In genomic region chr21:43757601-43758000, GRCh38 we compare ENCODE assay signal across 12 cellular contexts. TPM values are rescaled to one million over a fixed set of nuclear protein-coding genes. Genes with fewer than 3 reads are reported as not detected.
A peak's percentile ranks its signal among the peaks of the same experiment; 100 is the strongest.
DNase-seq lines count a peak whose midpoint lies in the region; ATAC-seq and TF ChIP-seq lines count a peak whose summit lies in the region.
"Had no signal": no experiment of that assay in that cellular context is flagged by ENCODE, and none has a peak within 500 bp of the region (broad histone marks: within the 10 kb centered on the region; RNA-seq: fewer than 3 reads in every experiment).

No MANE protein-coding gene starts in this region.

- peaks cover 36% of the 10 kb centered on the region; the same call in 1 of the 2 replicates for H3K36me3 ChIP-seq in ACC112 (ENCODE audit: insufficient read depth, low read length)
- H3K36me3 ChIP-seq in adrenal gland (replicated peaks in 1 of 2): peaks cover 0 to 66% of the 10 kb centered on the region in 2 donors
- peaks cover 75% of the 10 kb centered on the region for H3K36me3 ChIP-seq in skeletal muscle satellite cell (ENCODE audit: insufficient read depth, low read length)

- intact Hi-C loops in adrenal gland (cut with DNase I) (no loop called here), right cardiac atrium (cut with DNase I) (no loop called here)

- TF ChIP-seq POLR2A in adrenal gland (IDR thresholded peaks at IDR 0.05): no peak

- no peak overlapping the region for H3K9ac ChIP-seq in skeletal muscle satellite cell (ENCODE audit: low read depth, low read length)

- H3K4me1 ChIP-seq in ACC112 (ENCODE audit: control insufficient read depth, insufficient read depth, low read length, unreplicated experiment) (peaks cover 22% of the 10 kb centered on the region), adrenal gland (replicated peaks in 1 of 2) (peaks cover 6 to 21% of the 10 kb centered on the region in 2 donors), right cardiac atrium (ENCODE audit: control insufficient read depth, insufficient read depth, low read length) (no peaks in the 10 kb centered on the region), skeletal muscle satellite cell (ENCODE audit: control insufficient read depth, insufficient read depth, low read length) (peaks cover 19% of the 10 kb centered on the region)

- peak in 5 of 7 donors; percentile 43 to 66 (median 59) for DNase-seq in adrenal gland
- peak in 2 of 3 donors; percentile 67 to 69 for DNase-seq in right cardiac atrium
- DNase-seq in SIG-M5 treated with dmso at 0.1 percent for 504 hours (lab: John Stamatoyannopoulos, UW; ENCODE audit: unreplicated experiment): no peak
- DNase-seq in UCSD-AML1 (lab: John Stamatoyannopoulos, UW; ENCODE audit: unreplicated experiment): no peak
- no peak for DNase-seq in DMS53 treated with DMSO at 0.1 percent for 48 hours (lab: John Stamatoyannopoulos, UW; ENCODE audit: unreplicated experiment)
- no peak for DNase-seq in HK-2 (ENCODE audit: unreplicated experiment)
- DNase-seq: activated CD8-positive, alpha-beta memory T cell treated with anti-CD3 and anti-CD28 coated beads, Interleukin-2, amount 10 ng/mL, durations not matched to agents 7 days and 5 days; activated naive CD4-positive, alpha-beta T cell treated with anti-CD3 and anti-CD28 coated beads, Interleukin-2, amount 10 ng/mL, durations not matched to agents 7 days and 5 days; NCI-H2107 had no signal

- H3K4me3 ChIP-seq in ACC112 (ENCODE audit: low read depth, low read length) (0 out of 2 replicates have a peak overlapping the region, but pooled peaks have one; percentile 65), adrenal gland (peak overlapping the region in 1 of 4 donors; percentile 9), right cardiac atrium (ENCODE audit: low read length) (no peak overlapping the region), skeletal muscle satellite cell (ENCODE audit: low read length) (no peak overlapping the region)
- H3K4me3 ChIP-seq: SJCRH30 had no signal

- H3K4me2 ChIP-seq in skeletal muscle satellite cell (ENCODE audit: low read length): peak overlapping the region; percentile 75

- no peaks in the 10 kb centered on the region for H3K79me2 ChIP-seq in ACC112 (ENCODE audit: control insufficient read depth, insufficient read depth, low read length, unreplicated experiment)

- H3K9me3 ChIP-seq in adrenal gland (replicated peaks in 1 of 3) (no peaks in the 10 kb centered on the region), right cardiac atrium (ENCODE audit: control insufficient read depth, low read length) (no peaks in the 10 kb centered on the region), skeletal muscle satellite cell (replicated peaks; ENCODE audit: low read length) (no peaks in the 10 kb centered on the region)
- H3K9me3 ChIP-seq: SJCRH30 had no signal

- H3K27me3 ChIP-seq in ACC112 (ENCODE audit: insufficient read depth, low read length) (no peaks in the 10 kb centered on the region), adrenal gland (no peaks in the 10 kb centered on the region), right cardiac atrium (ENCODE audit: control insufficient read depth, insufficient read depth) (no peaks in the 10 kb centered on the region), skeletal muscle satellite cell (ENCODE audit: control insufficient read depth, insufficient read depth, low read length) (no peaks in the 10 kb centered on the region)
- H3K27me3 ChIP-seq: SJCRH30 had no signal

- no peak overlapping the region for H2AFZ ChIP-seq in ACC112 (ENCODE audit: low read length, unreplicated experiment)

- ATAC-seq in right cardiac atrium: peak in 1 of 2 donors; percentile 36
- ATAC-seq: activated CD8-positive, alpha-beta memory T cell treated with anti-CD3 and anti-CD28 coated beads, Interleukin-2, amount 10 ng/mL, durations not matched to agents 7 days and 5 days had no signal

- H3K27ac ChIP-seq in ACC112 (ENCODE audit: low read depth, low read length) (peak overlapping the region; percentile 68), adrenal gland (peak overlapping the region; percentile 26 to 82 (median 36)), right cardiac atrium (ENCODE audit: low read length) (no peak overlapping the region)
- H3K27ac ChIP-seq: SJCRH30 had no signal

- TF ChIP-seq CTCF in adrenal gland (IDR thresholded peaks at IDR 0.05): no peak

- WGBS in adrenal gland, 4 donors: 46 to 73% (median 60%) methylated on average over 6 to 16 of the region's 16 CpGs
- WGBS in right cardiac atrium: 79% methylated on average over 16 of the region's 16 CpGs

RNA-seq across cellular contexts. Expression of gene CSTB, which starts 18.5 kb away (rescaled TPM):
- 10 to 100 TPM in 7 of 8 donors, 1 to 10 TPM in 1; 9.5 to 72.0 (median 39.4) TPM for total RNA-seq in adrenal gland
- 100 to 1,000 TPM; 116 to 143 (median 127) TPM for polyA plus RNA-seq in adrenal gland
- total RNA-seq in right cardiac atrium: 10 to 100 TPM; 28.6 to 36.2 (median 31.8) TPM
- polyA plus RNA-seq in right cardiac atrium: 57.5 TPM
- total RNA-seq in skeletal muscle satellite cell (2012; rRNA removed): 15.5 and 28.0 TPM in 2 replicates

RNA-seq across cellular contexts. Expression of gene RRP1, which starts 31.8 kb away (rescaled TPM):
- total RNA-seq in adrenal gland (10 to 100 TPM; 12.8 to 24.6 (median 19.8) TPM), right cardiac atrium (10 to 100 TPM in 3 of 4 donors, 1 to 10 TPM in 1; 9.6 to 12.9 (median 11.1) TPM)
- polyA plus RNA-seq in adrenal gland (10 to 100 TPM; 16.5 to 29.8 (median 22.9) TPM), right cardiac atrium (7.2 TPM)
- total RNA-seq in skeletal muscle satellite cell (2012; rRNA removed): 28.9 and 30.4 TPM in 2 replicates

RNA-seq across cellular contexts. Expression of gene PDXK, which starts 38.7 kb away (rescaled TPM):
- 100 to 1,000 TPM in 5 of 8 donors, 10 to 100 TPM in 3; 75.3 to 202 (median 123) TPM for total RNA-seq in adrenal gland
- polyA plus RNA-seq in adrenal gland: 10 to 100 TPM; 76.8 to 98.0 (median 92.5) TPM
- 100 to 1,000 TPM in 1 of 4 donors, 10 to 100 TPM in 3; 74.9 to 102 (median 83.5) TPM for total RNA-seq in right cardiac atrium
- polyA plus RNA-seq in right cardiac atrium: 53.3 TPM
- 59.4 and 61.1 TPM in 2 replicates for total RNA-seq in skeletal muscle satellite cell (2012; rRNA removed)

Comparison
In these comparisons a context has a peak if more than half of its experiments do, and no peak if none do; other contexts are left out.
1. DNase-seq: peak in adrenal gland (5 of 7) and right cardiac atrium (2 of 3); none in SIG-M5 treated with dmso at 0.1 percent for 504 hours (single experiment), UCSD-AML1 (single experiment), DMS53 treated with DMSO at 0.1 percent for 48 hours (single experiment) and HK-2 (single experiment).